ENCODE assay signal across 18 cellular contexts in the genomic region with DNA sequence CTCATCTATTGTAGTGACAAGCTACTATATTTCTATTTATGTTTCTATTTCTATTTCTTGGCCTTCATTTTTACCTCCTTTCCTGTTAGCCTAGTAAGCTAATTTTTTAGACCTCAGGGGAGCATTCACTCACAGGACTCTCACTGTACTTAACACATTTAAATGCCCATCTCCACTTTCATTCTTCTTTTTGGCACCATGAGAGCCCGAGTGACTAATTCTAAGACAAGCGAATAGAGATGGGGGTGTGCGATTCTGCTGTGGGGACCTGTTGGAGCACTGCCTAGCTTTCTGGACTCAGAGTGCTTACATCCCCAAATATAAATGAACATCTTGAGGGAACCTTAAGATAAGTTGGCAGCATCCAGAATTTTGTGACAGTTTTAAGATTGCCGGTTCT.
"Had no signal": no experiment of that assay in that cellular context is flagged by ENCODE, and none has a peak within 500 bp of the region (broad histone marks: within the 10 kb centered on the region; RNA-seq: fewer than 3 reads in every experiment).

No MANE protein-coding gene starts in this region.

- H3K9me3 ChIP-seq: Peyer's patch, SJCRH30, SK-N-SH had no signal

- H3K9me3 Mint-ChIP-seq: activated CD4-positive, alpha-beta memory T cell treated with anti-CD3 and anti-CD28 coated beads for 36 hours; activated CD4-positive, alpha-beta T cell treated with anti-CD3 and anti-CD28 coated beads, Interleukin-2, amount 10 ng/mL, durations not matched to agents 7 days and 5 days; activated T-helper 1 cell treated with anti-CD3 and anti-CD28 coated beads, Interleukin-12 subunit alpha, Interleukin-12 subunit beta, Interleukin-2, Interleukin-4 antibody, amounts not matched to agents 30 ng/mL and 10 ng/mL and 1 ng/mL, durations not matched to agents 14 hours and 24 hours and 36 hours; brain had no signal

- FAIRE-seq: astrocyte had no signal

- H3K27me3 ChIP-seq: Peyer's patch, SJCRH30 had no signal

- DNase-seq: activated CD4-positive, alpha-beta T cell treated with anti-CD3 and anti-CD28 coated beads, Interleukin-2, amount 10 ng/mL, durations not matched to agents 7 days and 5 days; activated CD4-positive, CD25-positive, alpha-beta regulatory T cell; activated CD8-positive, alpha-beta memory T cell treated with anti-CD3 and anti-CD28 coated beads, Interleukin-2, amount 50 U/mL, for 4 hours; activated effector memory CD4-positive, alpha-beta T cell treated with Interleukin-2 at 50 U/mL for 16 hours; activated naive CD4-positive, alpha-beta T cell; NCI-H1092; NCI-H1694; NCI-H510A treated with DMSO at 0.1 percent for 48 hours had no signal

- H3K27me3 Mint-ChIP-seq: activated CD4-positive, alpha-beta memory T cell treated with anti-CD3 and anti-CD28 coated beads for 36 hours; activated CD4-positive, alpha-beta T cell treated with anti-CD3 and anti-CD28 coated beads, Interleukin-2, amount 10 ng/mL, durations not matched to agents 7 days and 5 days had no signal

- H3K4me3 ChIP-seq: Peyer's patch, SJCRH30 had no signal

- H3K4me1 ChIP-seq: Peyer's patch, SJCRH30 had no signal

- H3K4me1 Mint-ChIP-seq: brain had no signal

- H3K4me3 Mint-ChIP-seq: activated CD4-positive, alpha-beta memory T cell treated with anti-CD3 and anti-CD28 coated beads for 36 hours; activated CD4-positive, alpha-beta T cell treated with anti-CD3 and anti-CD28 coated beads, Interleukin-2, amount 10 ng/mL, durations not matched to agents 7 days and 5 days; activated T-helper 1 cell treated with anti-CD3 and anti-CD28 coated beads, Interleukin-12 subunit alpha, Interleukin-12 subunit beta, Interleukin-2, Interleukin-4 antibody, amounts not matched to agents 30 ng/mL and 10 ng/mL and 1 ng/mL, durations not matched to agents 14 hours and 24 hours and 36 hours; brain had no signal

- H3K27ac ChIP-seq: KMS-11, Peyer's patch, RWPE1, SJCRH30, VCaP had no signal

- H3K27ac Mint-ChIP-seq: activated CD4-positive, alpha-beta memory T cell treated with anti-CD3 and anti-CD28 coated beads for 36 hours; activated T-helper 1 cell treated with anti-CD3 and anti-CD28 coated beads, Interleukin-12 subunit alpha, Interleukin-12 subunit beta, Interleukin-2, Interleukin-4 antibody, amounts not matched to agents 30 ng/mL and 10 ng/mL and 1 ng/mL, durations not matched to agents 14 hours and 24 hours and 36 hours; brain had no signal
